13 cellular contexts compared by ENCODE assay signal in the genomic region with DNA sequence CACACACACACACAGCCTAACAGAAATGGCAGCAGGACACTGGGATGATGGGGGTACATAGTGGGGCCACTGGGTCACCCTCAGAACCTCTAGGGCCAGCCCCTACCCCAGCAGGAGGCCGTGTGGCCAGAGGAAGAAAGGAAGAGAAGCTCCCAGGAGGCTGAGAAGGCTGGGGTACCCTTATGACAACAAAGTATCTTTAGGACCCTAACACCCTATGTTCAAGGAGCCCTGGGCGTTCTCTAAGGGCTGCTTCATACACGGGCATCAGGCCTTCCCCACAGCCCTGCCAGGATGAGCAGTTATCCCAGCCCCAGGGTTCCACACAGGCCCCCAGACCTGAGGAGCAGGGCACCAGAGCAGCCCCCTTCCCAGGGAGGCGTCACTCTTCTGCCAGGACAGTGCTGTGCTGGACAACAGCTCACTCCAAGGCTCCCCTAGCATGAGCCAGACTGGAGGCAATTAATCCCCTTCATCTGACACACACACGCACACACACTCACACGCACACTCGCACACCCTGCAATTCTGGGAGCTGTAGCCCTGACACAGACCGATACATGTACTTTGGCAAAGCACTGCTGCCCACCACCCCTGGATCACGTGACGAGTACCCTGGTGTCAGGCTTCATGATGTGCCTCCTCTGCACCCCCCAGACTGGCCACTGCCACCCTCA.
A peak's percentile ranks its signal among the peaks of the same experiment; 100 is the strongest.
DNase-seq lines count a peak whose midpoint lies in the region; ATAC-seq and TF ChIP-seq lines count a peak whose summit lies in the region.
"Had no signal": no experiment of that assay in that cellular context is flagged by ENCODE, and none has a peak within 500 bp of the region (broad histone marks: within the 10 kb centered on the region; RNA-seq: fewer than 3 reads in every experiment).

No MANE protein-coding gene starts in this region.

- H3K4me1 Mint-ChIP-seq in chondrocyte (ENCODE audit: low read depth) (peaks cover 42% of the 10 kb centered on the region), osteocyte (ENCODE audit: unreplicated experiment) (peaks cover 28% of the 10 kb centered on the region)

- no peak for TF ChIP-seq POLR2A in transverse colon (IDR thresholded peaks at IDR 0.05)

- H3K4me1 ChIP-seq in left ventricle myocardium inferior (peaks cover 100% of the 10 kb centered on the region), transverse colon (peaks cover 11 to 61% (median 31%) of the 10 kb centered on the region in 4 donors)

- H3K9me3 ChIP-seq in left ventricle myocardium inferior (replicated peaks) (no peaks in the 10 kb centered on the region), transverse colon (no peaks in the 10 kb centered on the region)

- intact Hi-C loops in left ventricle myocardium inferior (cut with micrococcal nuclease) = no loop called here
- intact Hi-C loops in transverse colon (cut with DNase I; ENCODE audit: low total_unique reads) = no loop called here

- 72% methylated on average over 9 of the region's 10 CpGs; no CpG with 5 or more reads in 1 of the 2 donors for WGBS in transverse colon (ENCODE audit: low coverage in 1 of 2), 2 donors

- H3K36me3 ChIP-seq in left ventricle myocardium inferior = peaks cover 39% of the 10 kb centered on the region
- H3K36me3 ChIP-seq in transverse colon = no peaks in the 10 kb centered on the region

- no peaks in the 10 kb centered on the region for H3K27me3 Mint-ChIP-seq in chondrocyte (ENCODE audit: low read depth)
- no peaks in the 10 kb centered on the region for H3K27me3 Mint-ChIP-seq in osteocyte (ENCODE audit: unreplicated experiment)

- DNase-seq in chondrocyte (ENCODE audit: low spot score) (no peak), left ventricle myocardium inferior (no peak), osteocyte (ENCODE audit: extremely low spot score, unreplicated experiment) (no peak), transverse colon (no peak), cortex of kidney (lab: John Stamatoyannopoulos, UW) (no peak)
- DNase-seq in effector CD4-positive, alpha-beta T cell = no peak
- DNase-seq: activated CD4-positive, alpha-beta T cell treated with anti-CD3 and anti-CD28 coated beads for 1 hour; activated gamma-delta T cell treated with Interleukin-2 at 50 U/mL for 16 hours; HCEC 1CT; NCI-H1930; NCI-H510A had no signal

- no peaks in the 10 kb centered on the region for H3K27me3 ChIP-seq in left ventricle myocardium inferior (ENCODE audit: low read depth)
- H3K27me3 ChIP-seq in transverse colon = no peaks in the 10 kb centered on the region

- TF ChIP-seq EP300 in transverse colon (IDR thresholded peaks at IDR 0.05; ENCODE audit: low read depth) = no peak

- H3K4me3 Mint-ChIP-seq in chondrocyte (ENCODE audit: unreplicated experiment) (no peak overlapping the region), osteocyte (ENCODE audit: unreplicated experiment) (no peak overlapping the region)

- H3K27ac ChIP-seq in left ventricle myocardium inferior (replicated peaks) (peak overlapping the region; percentile 95), transverse colon (peak overlapping the region; percentile 61 to 91 (median 85))

- H3K4me3 ChIP-seq in left ventricle myocardium inferior (no peak overlapping the region), transverse colon (no peak overlapping the region)

- H3K9me3 Mint-ChIP-seq in chondrocyte (ENCODE audit: low read depth) = no peaks in the 10 kb centered on the region
- H3K9me3 Mint-ChIP-seq in osteocyte (ENCODE audit: unreplicated experiment) = no peaks in the 10 kb centered on the region

- TF ChIP-seq CTCF in chondrocyte (IDR thresholded peaks at IDR 0.05) = no peak
- TF ChIP-seq CTCF in left ventricle myocardium inferior (IDR thresholded peaks at IDR 0.05; ENCODE audit: borderline replicate concordance) = no peak
- TF ChIP-seq CTCF in osteocyte (IDR thresholded peaks at IDR 0.05) = no peak
- no peak for TF ChIP-seq CTCF in transverse colon (IDR thresholded peaks at IDR 0.05)

- ATAC-seq in GM18868 (IDR thresholded peaks at IDR 0.05; ENCODE audit: unreplicated experiment) = no peak
- ATAC-seq: esophagus mucosa had no signal

- in situ Hi-C loops in transverse colon (cut with MboI; ENCODE audit: low pct_ligation_motif_present in 1 of 4, low pct_unique_long_range_greater_than_20kb in 1 of 4, low sequenced_read_pairs in 3 of 4) = no loop called here

- peaks cover 29% of the 10 kb centered on the region for H3K36me3 Mint-ChIP-seq in chondrocyte (ENCODE audit: low read depth)
- H3K36me3 Mint-ChIP-seq in osteocyte (ENCODE audit: unreplicated experiment) = peaks cover 21% of the 10 kb centered on the region

- H3K27ac Mint-ChIP-seq in chondrocyte (ENCODE audit: unreplicated experiment) = peak overlapping the region; percentile 24
- H3K27ac Mint-ChIP-seq in osteocyte (ENCODE audit: unreplicated experiment) = peak overlapping the region; percentile 6
